Comparison of ENCODE assay signal across 11 cellular contexts in the genomic region with DNA sequence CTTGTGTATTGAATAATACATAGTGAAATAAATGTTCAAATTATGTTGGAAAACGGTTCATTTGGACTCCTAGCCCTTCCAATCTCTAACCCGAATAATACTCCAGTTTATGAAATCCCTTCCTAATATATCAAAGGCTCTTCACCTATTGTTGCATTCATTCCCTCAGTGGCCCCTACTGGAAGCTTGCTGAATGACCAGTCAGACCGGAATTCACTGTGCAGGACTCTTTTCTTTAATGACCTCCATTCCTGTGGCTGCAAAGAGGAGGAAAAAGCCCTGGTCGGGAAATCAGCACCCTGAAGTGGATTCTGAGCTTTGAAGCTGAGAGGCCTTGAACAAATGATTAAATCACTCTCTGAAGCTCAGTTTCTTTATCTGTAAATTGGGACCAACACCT.
DNase-seq lines count a peak whose midpoint lies in the region; ATAC-seq and TF ChIP-seq lines count a peak whose summit lies in the region.
"Had no signal": no experiment of that assay in that cellular context is flagged by ENCODE, and none has a peak within 500 bp of the region (broad histone marks: within the 10 kb centered on the region; RNA-seq: fewer than 3 reads in every experiment).

No MANE protein-coding gene starts in this region.

- ATAC-seq in HG03196 (IDR thresholded peaks at IDR 0.05; ENCODE audit: unreplicated experiment), result no peak
- no peak for ATAC-seq in GM18520 (IDR thresholded peaks at IDR 0.05; ENCODE audit: unreplicated experiment)
- ATAC-seq: gastroesophageal sphincter had no signal

- H3K4me3 ChIP-seq in HFF-Myc (replicated peaks; ENCODE audit: low read depth, low read length), result no peak overlapping the region
- H3K4me3 ChIP-seq: gastroesophageal sphincter had no signal

- peak; percentile 46 for TF ChIP-seq CTCF in HFF-Myc (IDR thresholded peaks at IDR 0.05; ENCODE audit: low read depth, low read length, missing control alignments)

- peak; percentile 60 for DNase-seq in ACHN
- DNase-seq in HFF-Myc (ENCODE audit: extremely low read depth, low read depth), result no peak
- peak; percentile 77 for DNase-seq in amniotic epithelial cell (ENCODE audit: low read depth)
- DNase-seq in kidney tubule cell (ENCODE audit: low spot score), result peak; percentile 67
- DNase-seq in T-helper 1 cell, result no peak
- DNase-seq in GF-D8 (lab: John Stamatoyannopoulos, UW), result no peak
- DNase-seq: DMS79, NCI-H774 had no signal

- in situ Hi-C loops in ACHN (cut with HindIII; ENCODE audit: low pct_ligation_motif_present, low pct_unique_long_range_greater_than_20kb, low sequenced_read_pairs), result loop anchor here (25.0 kb wide), 1 partner anchor 90 kb away; no protein-coding TSS in a partner anchor

Comparison
In these comparisons a context has a peak if more than half of its experiments do, and no peak if none do; other contexts are left out.
1. DNase-seq: peak in ACHN (single experiment), amniotic epithelial cell (single experiment) and kidney tubule cell (single experiment); none in HFF-Myc (single experiment), T-helper 1 cell (0 of 5) and GF-D8 (single experiment).